ENCODE assay signal across 25 cellular contexts in the genomic region with DNA sequence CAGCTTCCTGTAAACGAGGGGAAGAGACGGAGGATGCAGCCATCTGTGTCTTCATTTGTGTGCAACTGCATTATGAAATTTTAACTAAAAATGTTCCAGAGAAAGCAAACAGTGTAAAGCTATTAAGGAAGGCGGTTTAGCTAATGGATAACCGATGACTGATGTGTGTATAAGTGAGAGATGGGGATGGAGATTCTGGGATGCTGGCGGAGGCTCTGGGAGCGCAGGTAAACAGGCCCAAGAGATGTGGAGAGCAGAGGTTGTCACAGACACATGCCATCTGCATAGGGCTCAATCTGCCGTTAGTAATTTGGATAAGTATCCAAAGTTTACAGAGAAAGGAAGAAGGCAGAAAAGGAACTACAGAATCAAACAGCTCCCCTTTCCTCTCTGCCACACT.
"Had no signal": no experiment of that assay in that cellular context is flagged by ENCODE, and none has a peak within 500 bp of the region (broad histone marks: within the 10 kb centered on the region; RNA-seq: fewer than 3 reads in every experiment).

No MANE protein-coding gene starts in this region.

- H3K4me3 Mint-ChIP-seq: activated CD4-positive, alpha-beta memory T cell treated with anti-CD3 and anti-CD28 coated beads for 36 hours; activated CD4-positive, alpha-beta T cell treated with anti-CD3 and anti-CD28 coated beads for 36 hours; activated CD8-positive, alpha-beta memory T cell treated with anti-CD3 and anti-CD28 coated beads, Interleukin-2, amount 10 ng/mL, durations not matched to agents 7 days and 5 days; activated naive CD4-positive, alpha-beta T cell treated with anti-CD3 and anti-CD28 coated beads for 36 hours; activated naive CD8-positive, alpha-beta T cell treated with anti-CD3 and anti-CD28 coated beads, Interleukin-2, amount 50 U/mL, for 24 hours; dendritic cell treated with granulocyte-macrophage colony-stimulating factor and Interleukin-4, amounts not matched to agents 40 ng/mL and 50 ng/mL, for 4 days; immature natural killer cell had no signal

- H3K27me3 ChIP-seq: suprapubic skin had no signal

- H3K4me1 ChIP-seq: lower lobe of right lung, psoas muscle, right lobe of liver, suprapubic skin had no signal

- H3K4me1 Mint-ChIP-seq: activated CD4-positive, alpha-beta T cell treated with anti-CD3 and anti-CD28 coated beads for 36 hours; activated CD8-positive, alpha-beta memory T cell treated with anti-CD3 and anti-CD28 coated beads, Interleukin-2, amount 10 ng/mL, durations not matched to agents 7 days and 5 days; activated naive CD8-positive, alpha-beta T cell treated with anti-CD3 and anti-CD28 coated beads, Interleukin-2, amount 50 U/mL, for 24 hours; immature natural killer cell had no signal

- H3K27ac Mint-ChIP-seq: activated CD4-positive, alpha-beta memory T cell treated with anti-CD3 and anti-CD28 coated beads for 36 hours; activated CD4-positive, alpha-beta T cell treated with anti-CD3 and anti-CD28 coated beads for 36 hours; activated CD8-positive, alpha-beta memory T cell treated with anti-CD3 and anti-CD28 coated beads, Interleukin-2, amount 10 ng/mL, durations not matched to agents 7 days and 5 days; activated naive CD4-positive, alpha-beta T cell treated with anti-CD3 and anti-CD28 coated beads for 36 hours; activated naive CD8-positive, alpha-beta T cell treated with anti-CD3 and anti-CD28 coated beads, Interleukin-2, amount 50 U/mL, for 24 hours; activated T-helper 2 cell treated with anti-CD3 and anti-CD28 coated beads, Interferon-gamma antibody, Interleukin-2, Interleukin-4, amounts not matched to agents 10 μg/mL and 5 μg/mL and 100 μg/mL, durations not matched to agents 14 hours and 24 hours and 36 hours; dendritic cell treated with granulocyte-macrophage colony-stimulating factor and Interleukin-4, amounts not matched to agents 40 ng/mL and 50 ng/mL, for 4 days; immature natural killer cell had no signal

- DNase-seq: activated CD4-positive, alpha-beta memory T cell treated with anti-CD3 and anti-CD28 coated beads for 36 hours; activated CD4-positive, alpha-beta T cell treated with anti-CD3 and anti-CD28 coated beads for 36 hours; activated CD8-positive, alpha-beta memory T cell treated with anti-CD3 and anti-CD28 coated beads, Interleukin-2, amount 10 ng/mL, durations not matched to agents 7 days and 5 days; activated naive CD4-positive, alpha-beta T cell treated with anti-CD3 and anti-CD28 coated beads for 36 hours; activated naive CD8-positive, alpha-beta T cell treated with anti-CD3 and anti-CD28 coated beads, Interleukin-2, amount 50 U/mL, for 24 hours; activated T-cell treated with anti-CD3 and anti-CD28 coated beads, Interleukin-2, amount 50 U/mL, for 1 hour; aorta; effector memory CD4-positive, alpha-beta T cell; foreskin melanocyte; head of caudate nucleus; immature natural killer cell; left colon; lower lobe of right lung; midbrain; psoas muscle; right lobe of liver; stimulated activated CD4-positive, alpha-beta T cell treated with anti-CD3 and anti-CD28 coated beads, Interleukin-4, amount 100 ng/mL, for 4 hours; stimulated activated CD8-positive, alpha-beta memory T cell treated with anti-CD3 and anti-CD28 coated beads, Interleukin-4, amount 100 ng/mL, for 48 hours; stimulated activated naive CD8-positive, alpha-beta T cell treated with anti-CD3 and anti-CD28 coated beads, Interleukin-15, Interleukin-2, amounts not matched to agents 100 U/mL and 50 U/mL, for 24 hours; trophoblast cell had no signal

- H3K27me3 Mint-ChIP-seq: activated CD4-positive, alpha-beta memory T cell treated with anti-CD3 and anti-CD28 coated beads for 36 hours; activated CD4-positive, alpha-beta T cell treated with anti-CD3 and anti-CD28 coated beads for 36 hours; activated CD8-positive, alpha-beta memory T cell treated with anti-CD3 and anti-CD28 coated beads, Interleukin-2, amount 10 ng/mL, durations not matched to agents 7 days and 5 days; activated naive CD8-positive, alpha-beta T cell treated with anti-CD3 and anti-CD28 coated beads, Interleukin-2, amount 50 U/mL, for 24 hours; dendritic cell treated with granulocyte-macrophage colony-stimulating factor and Interleukin-4, amounts not matched to agents 40 ng/mL and 50 ng/mL, for 4 days had no signal

- H3K36me3 Mint-ChIP-seq: activated CD4-positive, alpha-beta memory T cell treated with anti-CD3 and anti-CD28 coated beads for 36 hours; activated CD8-positive, alpha-beta memory T cell treated with anti-CD3 and anti-CD28 coated beads, Interleukin-2, amount 10 ng/mL, durations not matched to agents 7 days and 5 days; immature natural killer cell had no signal

- H3K9me3 ChIP-seq: lower lobe of right lung, psoas muscle, right lobe of liver, suprapubic skin had no signal

- H3K4me2 ChIP-seq: smooth muscle cell had no signal

- H3K36me3 ChIP-seq: lower lobe of right lung, right lobe of liver, suprapubic skin had no signal

- H3K4me3 ChIP-seq: lower lobe of right lung, psoas muscle, right lobe of liver, smooth muscle cell, suprapubic skin had no signal

- H3K9me3 Mint-ChIP-seq: activated naive CD8-positive, alpha-beta T cell treated with anti-CD3 and anti-CD28 coated beads, Interleukin-2, amount 50 U/mL, for 24 hours had no signal

- H3K27ac ChIP-seq: epithelial cell of prostate, lower lobe of right lung, psoas muscle, right lobe of liver, suprapubic skin had no signal
